ENCODE assay signal across 8 cellular contexts in genomic region chr10:70132098-70133029, GRCh38. TPM values are rescaled to one million over a fixed set of nuclear protein-coding genes. Genes with fewer than 3 reads are reported as not detected.
DNase-seq lines count a peak whose midpoint lies in the region; ATAC-seq and TF ChIP-seq lines count a peak whose summit lies in the region.

Gene AIFM2, minus strand, starts transcription at chr10:70132825. Its CDS starts 8,741 bp downstream, at chr10:70124084.

- TF ChIP-seq CTCF in DND-41 (IDR thresholded peaks at IDR 0.05; ENCODE audit: borderline replicate concordance, extremely low read depth, low read length, poor library complexity, severe bottlenecking) (no peak), brain (conservative IDR thresholded peaks at IDR 0.05) (peak in 1 of 2 experiments; percentile 25)

- H3K4me1 ChIP-seq in DND-41 (ENCODE audit: insufficient read depth, low read length) (no peaks in the 10 kb centered on the region), skeletal muscle tissue (ENCODE audit: control insufficient read depth in 3 of 3, insufficient read depth in 3 of 3, low read length in 3 of 3) (peaks cover 32 to 49% (median 36%) of the 10 kb centered on the region in 3 donors)

- H3K9me3 ChIP-seq in DND-41 (ENCODE audit: insufficient read depth, low read length, severe bottlenecking), result no peaks in the 10 kb centered on the region
- H3K9me3 ChIP-seq in iPS-18c (ENCODE audit: control insufficient read depth, insufficient read depth, low read length), result no peaks in the 10 kb centered on the region
- H3K9me3 ChIP-seq in skeletal muscle tissue (ENCODE audit: control insufficient read depth in 3 of 3, low read length in 3 of 3), result no peaks in the 10 kb centered on the region

- no peaks in the 10 kb centered on the region for H3K27me3 ChIP-seq in DND-41 (ENCODE audit: insufficient read depth, low read length, poor library complexity)
- H3K27me3 ChIP-seq in skeletal muscle tissue (ENCODE audit: control insufficient read depth in 3 of 3, insufficient read depth in 3 of 3, low read length in 3 of 3), result no peaks in the 10 kb centered on the region

- in situ Hi-C loops in SK-MEL-5 (cut with HindIII; ENCODE audit: low pct_unique_long_range_greater_than_20kb, low sequenced_read_pairs), result no loop called here

- peak within 1 kb of the TSS in 3 of 5 experiments; percentile 67 to 84 (median 74) for H3K27ac Mint-ChIP-seq in brain

- DNase-seq in DND-41, result peak; percentile 17
- DNase-seq in SK-MEL-5 (ENCODE audit: low read depth, low spot score), result peak; percentile 57
- no peak for DNase-seq in T1000 (lab: John Stamatoyannopoulos, UW)

- no peak within 1 kb of the TSS for H2AFZ ChIP-seq in DND-41 (ENCODE audit: low read depth, low read length)

- 0 out of 2 replicates have a peak, but pooled peaks cover under 1% of the 10 kb centered on the region for H4K20me1 ChIP-seq in DND-41 (ENCODE audit: insufficient read depth, low read length)

- H3K4me2 ChIP-seq in DND-41 (ENCODE audit: insufficient read depth, low read length), result no peak within 1 kb of the TSS

- ATAC-seq in DND-41 (ENCODE audit: insufficient read depth, low read depth), result no peak
- peak; percentile 76 for ATAC-seq in GM19328 (IDR thresholded peaks at IDR 0.05; ENCODE audit: unreplicated experiment)
- ATAC-seq in HG03342 (IDR thresholded peaks at IDR 0.05; ENCODE audit: unreplicated experiment), result peak; percentile 79

- H3K9ac ChIP-seq in DND-41 (ENCODE audit: low read depth, low read length), result no peak within 1 kb of the TSS
- H3K9ac ChIP-seq in skeletal muscle tissue (ENCODE audit: low read depth in 1 of 3, low read length in 3 of 3), result peak within 1 kb of the TSS; percentile 73 to 91 (median 79)

- H3K79me2 ChIP-seq in DND-41 (ENCODE audit: insufficient read depth, low read length), result no peaks in the 10 kb centered on the region

- no peaks in the 10 kb centered on the region for H3K36me3 ChIP-seq in DND-41 (ENCODE audit: insufficient read depth, low read length)
- H3K36me3 ChIP-seq in skeletal muscle tissue (ENCODE audit: control insufficient read depth in 3 of 3, insufficient read depth in 3 of 3, low read length in 3 of 3), result no peaks in the 10 kb centered on the region

- peaks cover 0 to 5% (median 0%) of the 10 kb centered on the region in 5 experiments for H3K9me3 Mint-ChIP-seq in brain

- peaks cover 6% of the 10 kb centered on the region for H3K36me3 Mint-ChIP-seq in brain

- no peak within 1 kb of the TSS for H3K27ac ChIP-seq in DND-41 (ENCODE audit: low read length)
- H3K27ac ChIP-seq in skeletal muscle tissue (ENCODE audit: low read depth, low read length), result peak within 1 kb of the TSS; percentile 89

- peaks cover 20% of the 10 kb centered on the region for H3K27me3 Mint-ChIP-seq in brain

- H3K4me3 ChIP-seq in DND-41 (ENCODE audit: low read depth in 1 of 2, low read length in 2 of 2), result no peak within 1 kb of the TSS
- H3K4me3 ChIP-seq in iPS-18c (ENCODE audit: insufficient read depth, low read depth, low read length), result peak within 1 kb of the TSS; percentile 67
- H3K4me3 ChIP-seq in skeletal muscle tissue (ENCODE audit: low read length in 3 of 3), result peak within 1 kb of the TSS; percentile 80 to 83 (median 82)

- peaks cover 12% of the 10 kb centered on the region for H3K4me1 Mint-ChIP-seq in brain

- peak within 1 kb of the TSS; percentile 82 to 87 (median 85) for H3K4me3 Mint-ChIP-seq in brain

RNA-seq across cellular contexts. Expression of gene AIFM2, which starts in this region (rescaled TPM):
- total RNA-seq in SK-MEL-5 (2014; rRNA removed; shearing (Covaris generic)), result 8.1 and 8.2 TPM in 2 replicates
- polyA plus RNA-seq in SK-MEL-5 (2015; cell fraction: cytosol; rRNA removed), result 17.1 and 17.4 TPM in 2 replicates
- 8.4 and 9.6 TPM in 2 replicates for polyA plus RNA-seq in SK-MEL-5 (2015; cell fraction: nucleus; rRNA removed)
- 3.9 TPM for polyA plus RNA-seq in brain (ENCODE audit: insufficient read depth, low read depth, low replicate concordance)
- 2.6 TPM for total RNA-seq in skeletal muscle tissue

Comparison
In these comparisons a context has a peak if more than half of its experiments do, and no peak if none do; other contexts are left out.
1. H3K4me3 ChIP-seq: peak in iPS-18c (single experiment) and skeletal muscle tissue (3 of 3); none in DND-41 (0 of 2).